In the genomic region with DNA sequence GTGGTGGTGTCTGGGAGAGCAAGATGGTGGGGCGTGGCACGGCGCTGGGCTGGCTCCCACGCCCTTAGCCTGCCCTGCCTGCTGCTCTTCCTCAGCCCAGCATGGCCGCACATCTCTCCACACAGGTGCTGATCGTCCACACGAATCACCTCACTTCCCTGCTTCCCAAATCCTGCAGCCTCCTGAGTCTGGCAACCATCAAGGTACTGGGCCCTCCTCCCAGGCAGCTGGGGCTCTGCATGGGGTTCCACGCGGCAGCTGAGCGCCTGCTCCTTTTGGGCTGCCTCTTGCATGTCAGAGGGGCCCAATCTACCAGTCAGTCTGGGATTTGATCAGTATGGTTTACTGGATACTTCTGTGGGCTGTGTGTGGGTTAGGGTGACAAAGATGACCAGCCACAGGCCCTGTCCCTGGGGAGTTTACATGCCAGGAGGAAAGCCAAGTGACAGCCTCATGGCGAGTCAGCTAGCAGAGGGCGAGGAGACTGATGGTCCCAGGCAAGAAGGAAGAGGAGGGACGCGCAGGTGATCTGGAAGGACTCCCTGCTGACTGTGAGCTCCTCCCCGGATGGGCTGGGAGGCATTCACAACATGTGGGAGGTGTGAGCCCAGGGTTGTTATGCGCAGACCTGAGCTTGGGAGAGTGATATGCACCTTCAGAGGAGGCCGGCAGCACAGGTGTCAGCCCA, we compare ENCODE assay signal across 17 cellular contexts. TPM values are rescaled to one million over a fixed set of nuclear protein-coding genes. Genes with fewer than 3 reads are reported as not detected.
DNase-seq lines count a peak whose midpoint lies in the region; ATAC-seq and TF ChIP-seq lines count a peak whose summit lies in the region.
"Had no signal": no experiment of that assay in that cellular context is flagged by ENCODE, and none has a peak within 500 bp of the region (broad histone marks: within the 10 kb centered on the region; RNA-seq: fewer than 3 reads in every experiment).

No MANE protein-coding gene starts in this region.

- peaks cover 45% of the 10 kb centered on the region for H3K36me3 Mint-ChIP-seq in activated B cell treated with CpG ODN at 0.5 μM for 24 hours (ENCODE audit: low read depth)
- H3K36me3 Mint-ChIP-seq in activated T-cell treated with anti-CD3 and anti-CD28 coated beads, Interleukin-2, amount 50 U/mL, for 4 hours (ENCODE audit: insufficient read depth), result peaks cover 14% of the 10 kb centered on the region

- ATAC-seq in activated B cell treated with CpG ODN at 0.5 μM for 24 hours (ENCODE audit: low read depth) (no peak), GM18907 (IDR thresholded peaks at IDR 0.05; ENCODE audit: unreplicated experiment) (no peak), HG03025 (IDR thresholded peaks at IDR 0.05; ENCODE audit: low FRiP score, unreplicated experiment) (no peak), HG03378 (IDR thresholded peaks at IDR 0.05; ENCODE audit: unreplicated experiment) (no peak)
- no peak for ATAC-seq in activated T-cell treated with anti-CD3 and anti-CD28 coated beads, Interleukin-2, amount 50 U/mL, for 4 hours
- ATAC-seq: HepG2 had no signal

- no peak for TF ChIP-seq CTCF in activated B cell treated with CpG ODN at 0.5 μM for 24 hours (IDR thresholded peaks at IDR 0.05)

- intact Hi-C loops in activated B cell treated with CpG ODN at 0.5 μM for 24 hours (cut with micrococcal nuclease), result no loop called here

- H3K27ac Mint-ChIP-seq in activated B cell treated with CpG ODN at 0.5 μM for 24 hours, result peak overlapping the region; percentile 37

- POLR2A ChIA-PET in activated B cell treated with CpG ODN at 0.5 μM for 24 hours (lab: Charles Lee), result no interaction called here

- DNase-seq in M059J (ENCODE audit: low read depth) (peak; percentile 29), activated B cell treated with CpG ODN at 0.5 μM for 24 hours (no peak), myocyte (ENCODE audit: low read depth) (peak; percentile 71)
- DNase-seq in activated T-cell treated with anti-CD3 and anti-CD28 coated beads, Interleukin-2, amount 50 U/mL, for 4 hours, result no peak
- DNase-seq: ACHN, DMS79 treated with DMSO at 0.1 percent for 48 hours, KBM-7, NCI-H1694 treated with DMSO at 0.1 percent for 48 hours, NCI-H2107, NCI-H510A, NCI-H82, OCI-M1, SJCRH30 had no signal

- CTCF ChIA-PET in activated B cell treated with CpG ODN at 0.5 μM for 24 hours (lab: Charles Lee), result no interaction called here

- no peaks in the 10 kb centered on the region for H3K27me3 Mint-ChIP-seq in activated B cell treated with CpG ODN at 0.5 μM for 24 hours
- no peaks in the 10 kb centered on the region for H3K27me3 Mint-ChIP-seq in activated T-cell treated with anti-CD3 and anti-CD28 coated beads, Interleukin-2, amount 50 U/mL, for 4 hours (ENCODE audit: low read depth)

- peaks cover 19% of the 10 kb centered on the region for H3K4me1 Mint-ChIP-seq in activated B cell treated with CpG ODN at 0.5 μM for 24 hours
- H3K4me1 Mint-ChIP-seq in activated T-cell treated with anti-CD3 and anti-CD28 coated beads, Interleukin-2, amount 50 U/mL, for 4 hours (ENCODE audit: low read depth), result peaks cover 3% of the 10 kb centered on the region

- H3K9me3 Mint-ChIP-seq in activated B cell treated with CpG ODN at 0.5 μM for 24 hours, result no peaks in the 10 kb centered on the region
- no peaks in the 10 kb centered on the region for H3K9me3 Mint-ChIP-seq in activated T-cell treated with anti-CD3 and anti-CD28 coated beads, Interleukin-2, amount 50 U/mL, for 4 hours

- H3K4me3 Mint-ChIP-seq in activated B cell treated with CpG ODN at 0.5 μM for 24 hours, result no peak overlapping the region
- no peak overlapping the region for H3K4me3 Mint-ChIP-seq in activated T-cell treated with anti-CD3 and anti-CD28 coated beads, Interleukin-2, amount 50 U/mL, for 4 hours

RNA-seq across cellular contexts. Expression of gene LRSAM1, which starts 6.0 kb away (rescaled TPM):
- 9.5 and 12.4 TPM in 2 replicates for total RNA-seq in M059J (2014; rRNA removed; shearing (Covaris generic))
- total RNA-seq in activated B cell treated with CpG ODN at 0.5 μM for 24 hours (19.4 and 23.9 TPM in 2 replicates), myocyte (17.1 and 19.6 TPM in 2 replicates)
- polyA plus RNA-seq in myocyte (2012), result 19.2 TPM
- total RNA-seq in activated T-cell treated with anti-CD3 and anti-CD28 coated beads, Interleukin-2, amount 50 U/mL, for 4 hours, result 10 to 100 TPM; 20.5 to 24.2 (median 21.6) TPM

RNA-seq across cellular contexts. Expression of gene RPL12, which starts 6.1 kb away (rescaled TPM):
- 1,304 and 1,604 TPM in 2 replicates for total RNA-seq in M059J (2014; rRNA removed; shearing (Covaris generic))
- 2,278 and 2,307 TPM in 2 replicates for total RNA-seq in activated B cell treated with CpG ODN at 0.5 μM for 24 hours
- total RNA-seq in myocyte, result 1,595 and 2,040 TPM in 2 replicates
- polyA plus RNA-seq in myocyte (2012), result 1,528 TPM
- total RNA-seq in activated T-cell treated with anti-CD3 and anti-CD28 coated beads, Interleukin-2, amount 50 U/mL, for 4 hours, result 1,000 to 10,000 TPM; 1,591 to 1,973 (median 1,685) TPM

RNA-seq across cellular contexts. Expression of gene ZNF79, which starts 33.2 kb away (rescaled TPM):
- 6.0 and 9.4 TPM in 2 replicates for total RNA-seq in M059J (2014; rRNA removed; shearing (Covaris generic))
- total RNA-seq in activated B cell treated with CpG ODN at 0.5 μM for 24 hours, result 13.5 and 14.0 TPM in 2 replicates
- 9.0 and 10.3 TPM in 2 replicates for total RNA-seq in myocyte
- 5.4 TPM for polyA plus RNA-seq in myocyte (2012)
- total RNA-seq in activated T-cell treated with anti-CD3 and anti-CD28 coated beads, Interleukin-2, amount 50 U/mL, for 4 hours, result 10 to 100 TPM in 2 of 3 donors, 1 to 10 TPM in 1; 9.0 to 14.0 (median 13.6) TPM

Comparison
In these comparisons a context has a peak if more than half of its experiments do, and no peak if none do; other contexts are left out.
1. DNase-seq: peak in M059J (single experiment) and myocyte (single experiment); none in activated B cell treated with CpG ODN at 0.5 μM for 24 hours (single experiment) and activated T-cell treated with anti-CD3 and anti-CD28 coated beads, Interleukin-2, amount 50 U/mL, for 4 hours (single experiment).